ENCODE assay signal across 12 cellular contexts in genomic region chr7:55026867-55027490, GRCh38. TPM values are rescaled to one million over a fixed set of nuclear protein-coding genes. Genes with fewer than 3 reads are reported as not detected.
DNase-seq lines count a peak whose midpoint lies in the region; ATAC-seq and TF ChIP-seq lines count a peak whose summit lies in the region.
"Had no signal": no experiment of that assay in that cellular context is flagged by ENCODE, and none has a peak within 500 bp of the region (broad histone marks: within the 10 kb centered on the region; RNA-seq: fewer than 3 reads in every experiment).

No MANE protein-coding gene starts in this region.

- peaks cover 97% of the 10 kb centered on the region for H3K79me2 ChIP-seq in osteoblast (ENCODE audit: insufficient read depth, low read length)

- ATAC-seq in Right ventricle myocardium inferior (peak; percentile 70), HG03196 (IDR thresholded peaks at IDR 0.05; ENCODE audit: unreplicated experiment) (no peak), HG03108 (IDR thresholded peaks at IDR 0.05; ENCODE audit: unreplicated experiment) (no peak)

- no peak overlapping the region for H3K4me3 ChIP-seq in fibroblast of villous mesenchyme (ENCODE audit: low read depth, low read length)
- H3K4me3 ChIP-seq in osteoblast (ENCODE audit: insufficient read depth, low read length): no peak overlapping the region
- H3K4me3 ChIP-seq: adrenal gland had no signal

- TF ChIP-seq CTCF in fibroblast of villous mesenchyme (IDR thresholded peaks at IDR 0.05; ENCODE audit: insufficient read depth, low read depth, low read length): no peak
- TF ChIP-seq CTCF in osteoblast (IDR thresholded peaks at IDR 0.05; ENCODE audit: extremely low read depth, low read depth, low read length): no peak

- no peak overlapping the region for H2AFZ ChIP-seq in osteoblast (ENCODE audit: low read length)

- H3K36me3 ChIP-seq in osteoblast (ENCODE audit: insufficient read depth, low read length): peaks cover 14% of the 10 kb centered on the region
- H3K36me3 ChIP-seq: adrenal gland had no signal

- intact Hi-C loops in Right ventricle myocardium inferior (cut with DNase I): no loop called here
- intact Hi-C loops in cardiac septum (cut with DNase I): no loop called here

- peak overlapping the region; percentile 69 for H3K27ac ChIP-seq in osteoblast (ENCODE audit: low read depth, low read length)
- H3K27ac ChIP-seq: 22Rv1 had no signal

- H3K9me3 ChIP-seq in osteoblast (ENCODE audit: low read depth, low read length): no peaks in the 10 kb centered on the region
- H3K9me3 ChIP-seq: adrenal gland had no signal

- peaks cover 31% of the 10 kb centered on the region for H4K20me1 ChIP-seq in osteoblast (ENCODE audit: insufficient read depth, low read length)

- peaks cover 72% of the 10 kb centered on the region for H3K4me1 ChIP-seq in osteoblast (ENCODE audit: insufficient read depth, low read length)

- peak overlapping the region; percentile 9 for H3K4me2 ChIP-seq in osteoblast (ENCODE audit: insufficient read depth, low read length)

- DNase-seq in Right ventricle myocardium inferior (ENCODE audit: missing footprints): no peak
- no peak for DNase-seq in cardiac septum (ENCODE audit: low spot score)
- DNase-seq in fibroblast of villous mesenchyme (ENCODE audit: low read depth): peak; percentile 60
- DNase-seq in osteoblast (ENCODE audit: insufficient read length, low spot score, missing footprints): no peak
- DNase-seq in inferior parietal cortex (ENCODE audit: extremely low spot score): no peak
- DNase-seq in COLO829 (ENCODE audit: low spot score): no peak
- DNase-seq: adrenal gland; effector CD8-positive, alpha-beta T cell; nephron progenitor cell had no signal

- H3K27me3 ChIP-seq in osteoblast (ENCODE audit: insufficient read depth, low read length): no peaks in the 10 kb centered on the region
- H3K27me3 ChIP-seq: adrenal gland had no signal

RNA-seq across cellular contexts. Expression of gene EGFR, which starts 8.2 kb away (rescaled TPM):
- total RNA-seq in Right ventricle myocardium inferior (11.4 TPM), cardiac septum (7.6 TPM), fibroblast of villous mesenchyme (92.8 and 98.9 TPM in 2 replicates), osteoblast (104 and 110 TPM in 2 replicates)
